Comparison of ENCODE assay signal across 10 cellular contexts in genomic region chr6:77463308-77463880, GRCh38. TPM values are rescaled to one million over a fixed set of nuclear protein-coding genes. Genes with fewer than 3 reads are reported as not detected.
DNase-seq lines count a peak whose midpoint lies in the region; ATAC-seq and TF ChIP-seq lines count a peak whose summit lies in the region.
"Had no signal": no experiment of that assay in that cellular context is flagged by ENCODE, and none has a peak within 500 bp of the region (broad histone marks: within the 10 kb centered on the region; RNA-seq: fewer than 3 reads in every experiment).

Gene HTR1B (minus strand): TSS chr6:77463491. CDS start chr6:77463403, 88 bp downstream.

- H3K27ac Mint-ChIP-seq in activated naive CD4-positive, alpha-beta T cell treated with anti-CD3 and anti-CD28 coated beads for 36 hours, result no peak within 1 kb of the TSS
- H3K27ac Mint-ChIP-seq: activated naive CD4-positive, alpha-beta T cell treated with anti-CD3 and anti-CD28 coated beads, Interleukin-2, amount 50 U/mL, for 72 hours had no signal

- H4K8ac ChIP-seq in mesenchymal stem cell (ENCODE audit: low read length), result peak within 1 kb of the TSS; percentile 79

- WGBS in mesenchymal stem cell, result 2% methylated on average over 31 of the region's 31 CpGs

- ATAC-seq in upper lobe of right lung, result no peak

- DNase-seq in activated naive CD4-positive, alpha-beta T cell treated with anti-CD3 and anti-CD28 coated beads for 36 hours, result no peak
- DNase-seq in activated naive CD4-positive, alpha-beta T cell treated with anti-CD3 and anti-CD28 coated beads, Interleukin-2, amount 50 U/mL, for 16 hours, result no peak
- DNase-seq in choroid plexus epithelial cell (ENCODE audit: low read depth) (peak; percentile 64), mesenchymal stem cell (peak; percentile 69), upper lobe of right lung (peak; percentile 55), NCI-H1694 (lab: John Stamatoyannopoulos, UW) (no peak), GM10266 (ENCODE audit: extremely low spot score) (no peak), CD1c-positive myeloid dendritic cell (ENCODE audit: extremely low spot score) (no peak)
- DNase-seq: CD4-positive, CD25-positive, alpha-beta regulatory T cell had no signal

- H3K18ac ChIP-seq in mesenchymal stem cell (ENCODE audit: low read depth in 1 of 2, low read length in 2 of 2), result peak within 1 kb of the TSS; percentile 65 to 71

- no peak for TF ChIP-seq CTCF in choroid plexus epithelial cell (conservative IDR thresholded peaks at IDR 0.05; ENCODE audit: low read depth, low read length)
- no peak for TF ChIP-seq CTCF in upper lobe of right lung (IDR thresholded peaks at IDR 0.05)
- no peak for TF ChIP-seq CTCF in GM10266 (IDR thresholded peaks at IDR 0.05; ENCODE audit: control insufficient read depth, insufficient read depth, low read depth, missing control alignments)

- H3K27ac ChIP-seq in mesenchymal stem cell (ENCODE audit: low read length, poor library complexity, severe bottlenecking) (no peak within 1 kb of the TSS), upper lobe of right lung (no peak within 1 kb of the TSS)

- H2BK15ac ChIP-seq in mesenchymal stem cell (ENCODE audit: low read depth, poor library complexity, severe bottlenecking), result no peak within 1 kb of the TSS

- peak within 1 kb of the TSS; percentile 93 for H2AFZ ChIP-seq in mesenchymal stem cell (ENCODE audit: low read depth, low read length)

- H3K36me3 ChIP-seq in mesenchymal stem cell (ENCODE audit: control insufficient read depth in 1 of 2, insufficient read depth in 2 of 2, low read depth in 1 of 2, low read length in 2 of 2) (no peaks in the 10 kb centered on the region), upper lobe of right lung (no peaks in the 10 kb centered on the region)

- peaks cover 4% of the 10 kb centered on the region for H3K9me3 ChIP-seq in mesenchymal stem cell (ENCODE audit: control insufficient read depth, low read length)
- H3K9me3 ChIP-seq in upper lobe of right lung, result no peaks in the 10 kb centered on the region

- H3K14ac ChIP-seq in mesenchymal stem cell (ENCODE audit: low read length in 2 of 2), result peak within 1 kb of the TSS in 1 of 2 experiments; percentile 35

- peak within 1 kb of the TSS; percentile 91 for H3K4me2 ChIP-seq in mesenchymal stem cell (ENCODE audit: low read length, poor library complexity, severe bottlenecking)

- H2AK5ac ChIP-seq in mesenchymal stem cell (ENCODE audit: low read length, severe bottlenecking), result no peak within 1 kb of the TSS

- H3K4me3 Mint-ChIP-seq in activated naive CD4-positive, alpha-beta T cell treated with anti-CD3 and anti-CD28 coated beads for 36 hours, result peak within 1 kb of the TSS; percentile 22

- intact Hi-C loops in activated naive CD4-positive, alpha-beta T cell treated with anti-CD3 and anti-CD28 coated beads for 36 hours (cut with micrococcal nuclease), result loop anchor here (10.0 kb wide), 3 partner anchors 1151 to 2001 kb away; no protein-coding TSS in a partner anchor
- intact Hi-C loops in upper lobe of right lung (cut with DNase I), result no loop called here

- peaks cover 23% of the 10 kb centered on the region for H3K4me1 Mint-ChIP-seq in activated naive CD4-positive, alpha-beta T cell treated with anti-CD3 and anti-CD28 coated beads for 36 hours (ENCODE audit: low read depth)

- CTCF ChIA-PET in activated naive CD4-positive, alpha-beta T cell treated with anti-CD3 and anti-CD28 coated beads for 36 hours (lab: Charles Lee), result no interaction called here

- H2BK12ac ChIP-seq in mesenchymal stem cell (ENCODE audit: low read length in 2 of 2), result peak within 1 kb of the TSS; percentile 9 to 84

- peaks cover 64% of the 10 kb centered on the region for H3K27me3 Mint-ChIP-seq in activated naive CD4-positive, alpha-beta T cell treated with anti-CD3 and anti-CD28 coated beads for 36 hours (ENCODE audit: low read depth)

- H3K27me3 ChIP-seq in mesenchymal stem cell (ENCODE audit: control insufficient read depth in 1 of 2, insufficient read depth in 1 of 2, low read length in 2 of 2) (peaks cover 3 to 54% of the 10 kb centered on the region in 2 experiments), upper lobe of right lung (peaks cover 57% of the 10 kb centered on the region)

- peak within 1 kb of the TSS; percentile 73 for H3K4me3 ChIP-seq in choroid plexus epithelial cell (ENCODE audit: low read depth, low read length)
- peak within 1 kb of the TSS; percentile 1 to 80 for H3K4me3 ChIP-seq in mesenchymal stem cell (ENCODE audit: insufficient read depth in 1 of 2, low read depth in 1 of 2, low read length in 2 of 2)
- peak within 1 kb of the TSS; percentile 32 for H3K4me3 ChIP-seq in upper lobe of right lung

- peaks cover 27% of the 10 kb centered on the region for H3K4me1 ChIP-seq in mesenchymal stem cell (ENCODE audit: control insufficient read depth, insufficient read depth, low read depth, low read length)
- peaks cover 13% of the 10 kb centered on the region for H3K4me1 ChIP-seq in upper lobe of right lung

- H3K9me3 Mint-ChIP-seq in activated naive CD4-positive, alpha-beta T cell treated with anti-CD3 and anti-CD28 coated beads for 36 hours, result no peaks in the 10 kb centered on the region

- no peak within 1 kb of the TSS for H2BK120ac ChIP-seq in mesenchymal stem cell (ENCODE audit: low read depth, low read length)

- no peaks in the 10 kb centered on the region for H3K36me3 Mint-ChIP-seq in activated naive CD4-positive, alpha-beta T cell treated with anti-CD3 and anti-CD28 coated beads for 36 hours (ENCODE audit: low read depth)
- H3K36me3 Mint-ChIP-seq: CD4-positive, CD25-positive, alpha-beta regulatory T cell had no signal

- no peak within 1 kb of the TSS for H3K4ac ChIP-seq in mesenchymal stem cell (ENCODE audit: low read depth in 1 of 2, low read length in 2 of 2)

- H3K23ac ChIP-seq in mesenchymal stem cell (ENCODE audit: low read length in 2 of 2), result peak within 1 kb of the TSS in 1 of 2 experiments; percentile 87

- H3K79me1 ChIP-seq in mesenchymal stem cell (replicated peaks; ENCODE audit: low read length, poor library complexity, severe bottlenecking), result peaks cover 1% of the 10 kb centered on the region

- H2BK5ac ChIP-seq in mesenchymal stem cell (ENCODE audit: low read depth, low read length, poor library complexity, severe bottlenecking), result no peak within 1 kb of the TSS

- no peak within 1 kb of the TSS for H3K9ac ChIP-seq in mesenchymal stem cell (ENCODE audit: low read length)

- peak within 1 kb of the TSS; percentile 34 for H4K91ac ChIP-seq in mesenchymal stem cell (ENCODE audit: low read length)

RNA-seq across cellular contexts. Expression of gene HTR1B, which starts in this region (rescaled TPM):
- not detected for total RNA-seq in activated naive CD4-positive, alpha-beta T cell treated with anti-CD3 and anti-CD28 coated beads for 36 hours
- polyA plus RNA-seq in mesenchymal stem cell (2013, experiment 1 of 2), result 3.3 TPM
- polyA plus RNA-seq in mesenchymal stem cell (2013, experiment 2 of 2), result 3.7 TPM
- total RNA-seq in upper lobe of right lung, result 0.84 TPM
- total RNA-seq: activated naive CD4-positive, alpha-beta T cell treated with anti-CD3 and anti-CD28 coated beads, Interleukin-2, amount 50 U/mL, for 72 hours; CD4-positive, CD25-positive, alpha-beta regulatory T cell had no signal
- polyA plus RNA-seq: CD4-positive, CD25-positive, alpha-beta regulatory T cell had no signal

Comparison
In these comparisons a context has a peak if more than half of its experiments do, and no peak if none do; other contexts are left out.
1. Peak in DNase-seq and H3K4me3 ChIP-seq in upper lobe of right lung; RNA of the gene not detected or under 1 TPM.
2. DNase-seq: peak in choroid plexus epithelial cell (single experiment) and mesenchymal stem cell (single experiment); none in activated naive CD4-positive, alpha-beta T cell treated with anti-CD3 and anti-CD28 coated beads for 36 hours (single experiment), activated naive CD4-positive, alpha-beta T cell treated with anti-CD3 and anti-CD28 coated beads, Interleukin-2, amount 50 U/mL, for 16 hours (single experiment), NCI-H1694 (single experiment), GM10266 (single experiment) and CD1c-positive myeloid dendritic cell (single experiment).
3. Peak in every context shown above with its lines, with median percentiles within 50 percentile points of each other: H3K4me3 ChIP-seq.